In the genomic region with DNA sequence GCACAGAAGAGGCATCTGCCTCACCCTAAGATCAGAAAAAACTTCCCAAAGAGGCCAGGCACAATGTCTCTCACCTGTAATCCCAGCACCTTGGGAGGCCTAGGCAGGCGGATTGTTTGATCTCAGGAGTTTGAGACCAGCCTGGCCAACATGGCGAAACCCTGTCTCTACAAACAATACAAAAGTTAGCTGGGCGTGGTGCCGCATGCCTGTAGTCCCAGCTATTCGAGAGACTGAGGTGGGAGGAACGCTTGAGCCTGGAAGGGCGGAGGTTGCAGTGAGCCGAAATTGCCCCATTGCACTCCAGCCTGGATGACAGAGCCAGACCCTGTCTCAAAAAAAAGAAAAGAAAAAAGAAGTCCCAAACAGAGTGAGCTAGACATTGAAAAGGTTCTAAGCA, we compare ENCODE assay signal across 1 cellular context.
TF ChIP-seq lines count a peak whose summit lies in the region.

No MANE protein-coding gene starts in this region.

TF ChIP-seq in A549, 52 proteins besides CTCF, POLR2A, EP300 and RAD21:
- TF ChIP-seq EHMT2 (IDR thresholded peaks at IDR 0.05; ENCODE audit: low read depth) (no peak), JUN (IDR thresholded peaks at IDR 0.05) (no peak), MAZ (IDR thresholded peaks at IDR 0.05; ENCODE audit: borderline replicate concordance, low read depth, low read length) (no peak), RCOR1 (IDR thresholded peaks at IDR 0.05; ENCODE audit: low read depth, low read length) (no peak), ZSCAN20 (CRISPR knock-in tag; IDR thresholded peaks at IDR 0.05) (no peak), MYC (IDR thresholded peaks at IDR 0.05; ENCODE audit: borderline replicate concordance, low read length) (no peak), HOXB13 (CRISPR knock-in tag; IDR thresholded peaks at IDR 0.05; ENCODE audit: low read depth) (no peak)
- TF ChIP-seq, protein P1, sequence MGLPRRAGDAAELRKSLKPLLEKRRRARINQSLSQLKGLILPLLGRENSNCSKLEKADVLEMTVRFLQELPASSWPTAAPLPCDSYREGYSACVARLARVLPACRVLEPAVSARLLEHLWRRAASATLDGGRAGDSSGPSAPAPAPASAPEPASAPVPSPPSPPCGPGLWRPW (IDR thresholded peaks at IDR 0.05), result no peak
- TF ChIP-seq, protein P2, sequence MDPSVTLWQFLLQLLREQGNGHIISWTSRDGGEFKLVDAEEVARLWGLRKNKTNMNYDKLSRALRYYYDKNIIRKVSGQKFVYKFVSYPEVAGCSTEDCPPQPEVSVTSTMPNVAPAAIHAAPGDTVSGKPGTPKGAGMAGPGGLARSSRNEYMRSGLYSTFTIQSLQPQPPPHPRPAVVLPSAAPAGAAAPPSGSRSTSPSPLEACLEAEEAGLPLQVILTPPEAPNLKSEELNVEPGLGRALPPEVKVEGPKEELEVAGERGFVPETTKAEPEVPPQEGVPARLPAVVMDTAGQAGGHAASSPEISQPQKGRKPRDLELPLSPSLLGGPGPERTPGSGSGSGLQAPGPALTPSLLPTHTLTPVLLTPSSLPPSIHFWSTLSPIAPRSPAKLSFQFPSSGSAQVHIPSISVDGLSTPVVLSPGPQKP (IDR thresholded peaks at IDR 0.05; ENCODE audit: low read depth, low read length), result no peak
- TF ChIP-seq, protein P3, sequence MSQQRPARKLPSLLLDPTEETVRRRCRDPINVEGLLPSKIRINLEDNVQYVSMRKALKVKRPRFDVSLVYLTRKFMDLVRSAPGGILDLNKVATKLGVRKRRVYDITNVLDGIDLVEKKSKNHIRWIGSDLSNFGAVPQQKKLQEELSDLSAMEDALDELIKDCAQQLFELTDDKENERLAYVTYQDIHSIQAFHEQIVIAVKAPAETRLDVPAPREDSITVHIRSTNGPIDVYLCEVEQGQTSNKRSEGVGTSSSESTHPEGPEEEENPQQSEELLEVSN (IDR thresholded peaks at IDR 0.05; ENCODE audit: borderline replicate concordance, low read depth), result no peak
